Comparison of ENCODE assay signal across 13 cellular contexts in genomic region chr22:22636181-22636777, GRCh38. TPM values are rescaled to one million over a fixed set of nuclear protein-coding genes. Genes with fewer than 3 reads are reported as not detected.
A peak's percentile ranks its signal among the peaks of the same experiment; 100 is the strongest.
DNase-seq lines count a peak whose midpoint lies in the region; ATAC-seq and TF ChIP-seq lines count a peak whose summit lies in the region.
"Not testable (repeated sequence)": the region's sequence is repeated elsewhere in the genome, so short reads cannot be mapped to it uniquely, and the experiment has no call there.
"Had no signal": no experiment of that assay in that cellular context is flagged by ENCODE, and none has a peak within 500 bp of the region (broad histone marks: within the 10 kb centered on the region; RNA-seq: fewer than 3 reads in every experiment).

No MANE protein-coding gene starts in this region.

- WGBS in esophagus muscularis mucosa, result 35% methylated on average over 2 of the region's 9 CpGs

- H3K4me3 ChIP-seq in WERI-Rb-1 (ENCODE audit: low read depth, low read length); esophagus muscularis mucosa; mucosa of descending colon: not testable (repeated sequence)

- not testable (repeated sequence) for TF ChIP-seq EP300 in esophagus muscularis mucosa (IDR thresholded peaks at IDR 0.05)

- intact Hi-C loops in esophagus muscularis mucosa (cut with DNase I); mucosa of descending colon (cut with DNase I, micrococcal nuclease): not testable (repeated sequence)

- not testable (repeated sequence) for H3K27me3 Mint-ChIP-seq in activated naive CD8-positive, alpha-beta T cell treated with anti-CD3 and anti-CD28 coated beads, Interleukin-2, amount 10 ng/mL, durations not matched to agents 7 days and 5 days

- H3K27ac Mint-ChIP-seq in activated naive CD8-positive, alpha-beta T cell treated with anti-CD3 and anti-CD28 coated beads, Interleukin-2, amount 10 ng/mL, durations not matched to agents 7 days and 5 days, result not testable (repeated sequence)

- POLR2A ChIA-PET in activated naive CD8-positive, alpha-beta T cell treated with anti-CD3 and anti-CD28 coated beads, Interleukin-2, amount 10 ng/mL, durations not matched to agents 7 days and 5 days (lab: Charles Lee), result not testable (repeated sequence)

- not testable (repeated sequence) for H3K4me1 ChIP-seq in esophagus muscularis mucosa; mucosa of descending colon (ENCODE audit: low read depth)

- TF ChIP-seq CTCF in WERI-Rb-1 (IDR thresholded peaks at IDR 0.05; ENCODE audit: low read depth, low read length); mucosa of descending colon (IDR thresholded peaks at IDR 0.05): not testable (repeated sequence)
- peak in 2 of 3 experiments; percentile 2 to 11 for TF ChIP-seq CTCF in esophagus muscularis mucosa (IDR thresholded peaks at IDR 0.05)

- not testable (repeated sequence) for H3K36me3 ChIP-seq in WERI-Rb-1; esophagus muscularis mucosa; mucosa of descending colon (ENCODE audit: low read depth)

- peak; percentile 46 for DNase-seq in Daoy (ENCODE audit: low read depth)
- peak; percentile 2 to 4 for DNase-seq in Kasumi-1 (lab: John Stamatoyannopoulos, UW)
- DNase-seq in NOMO-1 treated with DMSO at 0.1 percent for 48 hours (lab: John Stamatoyannopoulos, UW; ENCODE audit: unreplicated experiment), result peak; percentile 6
- DNase-seq in WERI-Rb-1, result peak; percentile 81
- peak; percentile 47 for DNase-seq in activated naive CD8-positive, alpha-beta T cell treated with anti-CD3 and anti-CD28 coated beads, Interleukin-2, amount 10 ng/mL, durations not matched to agents 7 days and 5 days
- not testable (repeated sequence) for DNase-seq in esophagus muscularis mucosa (ENCODE audit: extremely low spot score)
- DNase-seq in mucosa of descending colon, result peak in 2 of 3 donors; percentile 16 to 46
- peak; percentile 32 for DNase-seq in stimulated activated naive CD8-positive, alpha-beta T cell treated with anti-CD3 and anti-CD28 coated beads, Interleukin-15, Interleukin-2, amounts not matched to agents 100 U/mL and 50 U/mL, for 24 hours

- not testable (repeated sequence) for H3K36me3 Mint-ChIP-seq in activated naive CD8-positive, alpha-beta T cell treated with anti-CD3 and anti-CD28 coated beads, Interleukin-2, amount 10 ng/mL, durations not matched to agents 7 days and 5 days

- H3K4me3 Mint-ChIP-seq in activated naive CD8-positive, alpha-beta T cell treated with anti-CD3 and anti-CD28 coated beads, Interleukin-2, amount 10 ng/mL, durations not matched to agents 7 days and 5 days, result not testable (repeated sequence)

- not testable (repeated sequence) for H3K27ac ChIP-seq in WERI-Rb-1; esophagus muscularis mucosa (replicated peaks in 1 of 4)

- not testable (repeated sequence) for H3K4me1 Mint-ChIP-seq in activated naive CD8-positive, alpha-beta T cell treated with anti-CD3 and anti-CD28 coated beads, Interleukin-2, amount 10 ng/mL, durations not matched to agents 7 days and 5 days

- TF ChIP-seq POLR2A in esophagus muscularis mucosa (IDR thresholded peaks at IDR 0.05; ENCODE audit: low read depth), result not testable (repeated sequence)

- not testable (repeated sequence) for H3K9me3 ChIP-seq in WERI-Rb-1 (ENCODE audit: severe bottlenecking); esophagus muscularis mucosa; mucosa of descending colon

- not testable (repeated sequence) for H3K27me3 ChIP-seq in WERI-Rb-1 (ENCODE audit: insufficient read depth, low read depth, severe bottlenecking); esophagus muscularis mucosa

- not testable (repeated sequence) for H3K9me3 Mint-ChIP-seq in activated naive CD8-positive, alpha-beta T cell treated with anti-CD3 and anti-CD28 coated beads, Interleukin-2, amount 10 ng/mL, durations not matched to agents 7 days and 5 days

- ATAC-seq in activated naive CD8-positive, alpha-beta T cell treated with anti-CD3 and anti-CD28 coated beads, Interleukin-2, amount 10 ng/mL, durations not matched to agents 7 days and 5 days (ENCODE audit: low read depth); mucosa of descending colon; stimulated activated naive CD8-positive, alpha-beta T cell treated with anti-CD3 and anti-CD28 coated beads, Interleukin-15, Interleukin-2, amounts not matched to agents 100 U/mL and 50 U/mL, for 24 hours: not testable (repeated sequence)

RNA-seq across cellular contexts. Expression of gene GGTLC2, which starts 8.1 kb away (rescaled TPM):
- not detected in 2 replicates for total RNA-seq in Daoy (2014; rRNA removed; shearing (Covaris generic))
- total RNA-seq in activated naive CD8-positive, alpha-beta T cell treated with anti-CD3 and anti-CD28 coated beads, Interleukin-2, amount 10 ng/mL, durations not matched to agents 7 days and 5 days, result not detected
- total RNA-seq in esophagus muscularis mucosa, result not detected
- not detected for total RNA-seq in mucosa of descending colon
- total RNA-seq: cardiac muscle cell, gastrocnemius medialis, mammary epithelial cell, renal cortical epithelial cell, temporal lobe had no signal
